ENCODE assay signal across 8 cellular contexts in the genomic region with DNA sequence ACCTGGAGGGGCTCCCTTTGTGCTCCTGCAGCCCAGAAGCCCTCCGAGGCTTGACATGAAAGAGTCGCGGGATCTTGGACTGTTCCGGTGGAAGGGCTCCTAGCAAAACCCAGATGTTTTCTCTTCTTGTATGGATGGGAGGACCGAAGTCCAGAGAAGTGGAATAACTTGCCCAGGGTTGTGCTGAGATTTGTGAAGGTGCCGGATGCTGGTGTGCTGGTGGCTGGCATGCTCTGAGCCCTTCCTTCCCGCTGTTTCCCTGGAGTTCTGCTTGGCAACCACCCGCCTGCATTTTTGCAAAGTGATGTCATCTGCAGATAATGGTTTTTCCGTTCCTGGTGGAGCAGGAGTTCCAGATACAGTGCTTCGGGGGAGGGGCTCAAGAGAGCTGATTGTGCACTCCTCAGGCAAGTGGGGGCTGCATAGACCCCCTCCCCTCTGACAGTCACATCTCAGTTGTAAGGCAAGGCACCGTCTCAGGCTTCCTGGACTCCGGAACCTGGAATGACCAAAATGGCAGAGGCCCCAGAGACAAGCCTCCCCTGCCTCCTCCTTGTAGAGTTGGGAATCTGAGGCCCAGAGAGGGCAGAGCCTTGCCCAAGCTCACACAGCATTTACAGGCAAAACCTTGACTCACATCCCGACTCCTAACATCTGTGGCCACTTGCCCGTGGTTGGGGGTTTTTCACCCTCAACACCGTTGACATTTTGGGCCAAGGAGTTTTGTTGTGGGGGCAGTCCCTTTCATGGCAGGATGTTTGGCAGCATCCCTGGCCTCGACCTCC.
A peak's percentile ranks its signal among the peaks of the same experiment; 100 is the strongest.
DNase-seq lines count a peak whose midpoint lies in the region; ATAC-seq, FAIRE-seq and TF ChIP-seq lines count a peak whose summit lies in the region.

No MANE protein-coding gene starts in this region.

- H3K36me3 ChIP-seq in ACC112 (ENCODE audit: insufficient read depth, low read length) (no peaks in the 10 kb centered on the region), pancreas (no peaks in the 10 kb centered on the region)

- no peaks in the 10 kb centered on the region for H3K79me2 ChIP-seq in ACC112 (ENCODE audit: control insufficient read depth, insufficient read depth, low read length, unreplicated experiment)

- H3K4me1 ChIP-seq in ACC112 (ENCODE audit: control insufficient read depth, insufficient read depth, low read length, unreplicated experiment) (peaks cover 52% of the 10 kb centered on the region), pancreas (peaks cover 4 to 12% (median 10%) of the 10 kb centered on the region in 3 donors)

- TF ChIP-seq CTCF in foreskin fibroblast (IDR thresholded peaks at IDR 0.05; ENCODE audit: low read depth, low read length) = no peak
- no peak for TF ChIP-seq CTCF in pancreas (IDR thresholded peaks at IDR 0.05)

- no peak for DNase-seq in H54 (ENCODE audit: insufficient read length, low spot score)
- DNase-seq in SW480 (ENCODE audit: low spot score) = peak; percentile 90
- peak; percentile 90 to 95 for DNase-seq in foreskin fibroblast
- peak in 5 of 6 donors; percentile 68 to 82 (median 80) for DNase-seq in pancreas
- DNase-seq in CD1c-positive myeloid dendritic cell (ENCODE audit: extremely low spot score) = no peak

- H3K27me3 ChIP-seq in ACC112 (ENCODE audit: insufficient read depth, low read length) (no peaks in the 10 kb centered on the region), pancreas (no peaks in the 10 kb centered on the region)

- intact Hi-C loops in pancreas (cut with DNase I) = no loop called here

- peak; percentile 94 for FAIRE-seq in H54 (lab: Jason Lieb, UNC)
- no peak for FAIRE-seq in pancreas (lab: Jason Lieb, UNC)

- H2AFZ ChIP-seq in ACC112 (ENCODE audit: low read length, unreplicated experiment) = peak overlapping the region; percentile 42

- TF ChIP-seq POLR2A in H54 (IDR thresholded peaks at IDR 0.05; ENCODE audit: low read depth, low read length) = peak; percentile 28; the same call in 1 of the 2 replicates

- H3K27ac ChIP-seq in ACC112 (ENCODE audit: low read depth, low read length) (peak overlapping the region; percentile 96), pancreas (peak overlapping the region; percentile 70 to 87 (median 83))

- 35 to 37% methylated on average over 16 of the region's 16 CpGs for WGBS in pancreas, 2 donors

- ATAC-seq in pancreas = peak; percentile 85 to 90 (median 88)
- ATAC-seq in HG03159 (IDR thresholded peaks at IDR 0.05; ENCODE audit: unreplicated experiment) = no peak
- ATAC-seq in GM21825 (IDR thresholded peaks at IDR 0.05; ENCODE audit: unreplicated experiment) = no peak

- no peaks in the 10 kb centered on the region for H3K9me3 ChIP-seq in pancreas

- peak overlapping the region; percentile 20; the same call in 1 of the 2 replicates for H3K4me3 ChIP-seq in ACC112 (ENCODE audit: low read depth, low read length)
- H3K4me3 ChIP-seq in foreskin fibroblast (ENCODE audit: low read depth in 1 of 2, low read length in 2 of 2) = peak overlapping the region; percentile 12 to 15
- H3K4me3 ChIP-seq in pancreas = peak overlapping the region in 1 of 4 donors; percentile 19

Comparison
In these comparisons a context has a peak if more than half of its experiments do, and no peak if none do; other contexts are left out.
1. DNase-seq: peak in SW480 (single experiment), foreskin fibroblast (2 of 2) and pancreas (5 of 6); none in H54 (single experiment) and CD1c-positive myeloid dendritic cell (single experiment).
2. ATAC-seq: peak in pancreas (4 of 4); none in HG03159 (single experiment) and GM21825 (single experiment).